In the genomic region with DNA sequence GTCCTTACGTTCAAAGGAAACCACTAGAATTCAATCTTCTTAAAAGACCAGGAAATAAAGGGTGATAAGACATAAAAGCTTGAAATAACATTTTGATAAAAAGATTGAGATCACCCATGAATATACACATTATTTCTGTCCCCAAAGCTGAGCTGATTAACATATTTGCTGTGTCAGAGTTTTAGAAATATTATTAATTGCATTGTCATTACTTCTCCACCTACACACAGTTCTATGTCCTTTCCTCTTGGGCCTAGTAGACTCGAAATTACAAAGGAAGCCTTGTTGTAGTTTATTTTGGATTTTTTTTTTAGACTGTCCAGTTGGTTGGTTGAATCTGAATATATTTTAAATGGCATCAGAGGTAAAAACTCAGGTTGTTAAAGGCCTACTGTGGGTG, we compare ENCODE assay signal across 17 cellular contexts.
DNase-seq lines count a peak whose midpoint lies in the region; ATAC-seq, FAIRE-seq and TF ChIP-seq lines count a peak whose summit lies in the region.
"Had no signal": no experiment of that assay in that cellular context is flagged by ENCODE, and none has a peak within 500 bp of the region (broad histone marks: within the 10 kb centered on the region; RNA-seq: fewer than 3 reads in every experiment).

No MANE protein-coding gene starts in this region.

- WGBS in HepG2 (ENCODE audit: low lambda C conversion rate): 7% methylated on average over 2 of the region's 2 CpGs
- 65% methylated on average over 2 of the region's 2 CpGs for WGBS in right lobe of liver (ENCODE audit: insufficient coverage, low coverage, low lambda C conversion rate, missing lambda C conversion rate)
- WGBS in stomach, 5 donors: 23 to 53% (median 28%) methylated on average over 2 of the region's 2 CpGs
- 30 to 36% methylated on average over 2 of the region's 2 CpGs for WGBS in tibial nerve, 2 donors

- H2AFZ ChIP-seq in HepG2 (ENCODE audit: low read length): no peak overlapping the region
- no peak overlapping the region for H2AFZ ChIP-seq in endothelial cell of umbilical vein (ENCODE audit: low read depth, low read length)
- H2AFZ ChIP-seq: GM23248 had no signal

- no peak for TF ChIP-seq EP300 in HepG2 (IDR thresholded peaks at IDR 0.05; ENCODE audit: low read depth in 2 of 2, low read length in 2 of 2)
- TF ChIP-seq EP300 in HepG2 (CRISPR knock-in tag; IDR thresholded peaks at IDR 0.05; ENCODE audit: borderline replicate concordance): no peak
- TF ChIP-seq EP300 in stomach (IDR thresholded peaks at IDR 0.05): no peak
- no peak for TF ChIP-seq EP300 in tibial nerve (IDR thresholded peaks at IDR 0.05)

- TF ChIP-seq POLR2A in HepG2 (IDR thresholded peaks at IDR 0.05; ENCODE audit: insufficient read depth in 1 of 2, low read depth in 2 of 2, low read length in 2 of 2) (no peak), right lobe of liver (IDR thresholded peaks at IDR 0.05) (no peak), endothelial cell of umbilical vein (IDR thresholded peaks at IDR 0.05; ENCODE audit: low read depth, low read length) (no peak), stomach (IDR thresholded peaks at IDR 0.05) (no peak), tibial nerve (IDR thresholded peaks at IDR 0.05) (no peak)

- H3K4me1 ChIP-seq in HepG2 (ENCODE audit: insufficient read depth, low read length) (peaks cover 22% of the 10 kb centered on the region), right lobe of liver (peaks cover 0 to 21% (median 10%) of the 10 kb centered on the region in 4 donors), endothelial cell of umbilical vein (ENCODE audit: control insufficient read depth, extremely low read depth, insufficient read depth, low read length) (no peaks in the 10 kb centered on the region), stomach (peaks cover 5 to 21% (median 11%) of the 10 kb centered on the region in 4 donors), tibial nerve (peaks cover 0 to 22% (median 0%) of the 10 kb centered on the region in 4 donors)

- H3K27me3 ChIP-seq in HepG2 (ENCODE audit: control insufficient read depth in 1 of 2, insufficient read depth in 2 of 2, low read length in 2 of 2) (peaks cover 0 to 5% of the 10 kb centered on the region in 2 experiments; a peak in 1 of 5 replicates), right lobe of liver (no peaks in the 10 kb centered on the region), endothelial cell of umbilical vein (ENCODE audit: control insufficient read depth in 2 of 2, insufficient read depth in 2 of 2, low read length in 2 of 2) (no peaks in the 10 kb centered on the region), stomach (no peaks in the 10 kb centered on the region), tibial nerve (no peaks in the 10 kb centered on the region)

- no TSS peak for BruUV-seq in HepG2 (replicated peaks; lab: Mats Ljungman, UMichigan)
- no TSS peak for BruUV-seq in endothelial cell of umbilical vein (replicated peaks; lab: Mats Ljungman, UMichigan)

- intact Hi-C loops in HepG2 (cut with micrococcal nuclease; ENCODE audit: unreplicated experiment): no loop called here
- intact Hi-C loops in right lobe of liver (cut with DNase I): no loop called here
- intact Hi-C loops in endothelial cell of umbilical vein (cut with micrococcal nuclease): no loop called here
- intact Hi-C loops in stomach (cut with DNase I; ENCODE audit: low total_unique reads): no loop called here

- H3K79me2 ChIP-seq in HepG2 (ENCODE audit: insufficient read depth, low read length) (no peaks in the 10 kb centered on the region), endothelial cell of umbilical vein (ENCODE audit: control insufficient read depth, insufficient read depth, low read length) (no peaks in the 10 kb centered on the region)

- H3K4me3 ChIP-seq in HepG2 (replicated peaks in 1 of 3; ENCODE audit: insufficient read depth in 1 of 3, low read depth in 2 of 3, low read length in 3 of 3): no peak overlapping the region
- no peak overlapping the region for H3K4me3 ChIP-seq in right lobe of liver
- H3K4me3 ChIP-seq in endothelial cell of umbilical vein (replicated peaks in 1 of 3; ENCODE audit: insufficient read depth in 1 of 3, low read depth in 1 of 3, low read length in 3 of 3): no peak overlapping the region
- H3K4me3 ChIP-seq in stomach: no peak overlapping the region
- no peak overlapping the region for H3K4me3 ChIP-seq in tibial nerve
- H3K4me3 ChIP-seq: GM12878, GM23248 had no signal

- CTCF ChIA-PET in HepG2 (lab: Yijun Ruan, JAX; ENCODE audit: low intra/inter-chr PET ratio, low total read pairs): interaction anchor here (2.7 kb wide), 1 partner anchor 154 kb away, joined by 30 read pairs; no protein-coding TSS in a partner anchor
- CTCF ChIA-PET in endothelial cell of umbilical vein (lab: Charles Lee): interaction anchor here (0.7 to 3.0 kb wide), 10 partner anchors 15 to 343 kb away, joined by 3 to 16 read pairs (median 6); no protein-coding TSS in a partner anchor

- H3K36me3 ChIP-seq in HepG2 (replicated peaks in 1 of 2; ENCODE audit: control insufficient read depth in 1 of 2, insufficient read depth in 2 of 2, low read length in 2 of 2): no peaks in the 10 kb centered on the region
- no peaks in the 10 kb centered on the region for H3K36me3 ChIP-seq in right lobe of liver
- no peaks in the 10 kb centered on the region for H3K36me3 ChIP-seq in endothelial cell of umbilical vein (ENCODE audit: control insufficient read depth in 2 of 2, extremely low read depth in 1 of 2, insufficient read depth in 2 of 2, low read length in 2 of 2)
- H3K36me3 ChIP-seq in stomach: peaks cover 0 to 3% (median 0%) of the 10 kb centered on the region in 4 donors
- no peaks in the 10 kb centered on the region for H3K36me3 ChIP-seq in tibial nerve

- TF ChIP-seq RAD21 in HepG2 (CRISPR knock-in tag; IDR thresholded peaks at IDR 0.05): no peak

- no peak for TF ChIP-seq CTCF in HepG2 (CRISPR knock-in tag; IDR thresholded peaks at IDR 0.05)
- TF ChIP-seq CTCF in right lobe of liver (IDR thresholded peaks at IDR 0.05): no peak
- no peak for TF ChIP-seq CTCF in endothelial cell of umbilical vein (IDR thresholded peaks at IDR 0.05; ENCODE audit: extremely low read depth in 1 of 2, insufficient read depth in 1 of 2, low read depth in 1 of 2, low read length in 2 of 2)
- TF ChIP-seq CTCF in stomach (IDR thresholded peaks at IDR 0.05): no peak
- TF ChIP-seq CTCF in omental fat pad (IDR thresholded peaks at IDR 0.05): no peak
- TF ChIP-seq CTCF in tibial nerve (IDR thresholded peaks at IDR 0.05): no peak

- H3K9me3 ChIP-seq in HepG2 (ENCODE audit: low read length): no peaks in the 10 kb centered on the region
- H3K9me3 ChIP-seq in right lobe of liver: no peaks in the 10 kb centered on the region
- no peaks in the 10 kb centered on the region for H3K9me3 ChIP-seq in endothelial cell of umbilical vein (replicated peaks; ENCODE audit: control insufficient read depth, insufficient read depth, low read length)
- H3K9me3 ChIP-seq in stomach: no peaks in the 10 kb centered on the region
- H3K9me3 ChIP-seq in tibial nerve: no peaks in the 10 kb centered on the region

- H3K27ac ChIP-seq in HepG2 (ENCODE audit: extremely low read length, insufficient read depth, low read length): no peak overlapping the region
- H3K27ac ChIP-seq in right lobe of liver: no peak overlapping the region
- H3K27ac ChIP-seq in endothelial cell of umbilical vein (ENCODE audit: insufficient read depth, low read depth, low read length): no peak overlapping the region
- peak overlapping the region in 4 of 5 donors; percentile 17 to 60 (median 38) for H3K27ac ChIP-seq in stomach
- peak overlapping the region in 1 of 4 donors; percentile 58 for H3K27ac ChIP-seq in tibial nerve
- H3K27ac ChIP-seq: GM23248, HL-60 had no signal

- DNase-seq in HepG2 (ENCODE audit: low spot score) (no peak), right lobe of liver (no peak), endothelial cell of umbilical vein (ENCODE audit: low read depth, low spot score) (no peak), stomach (no peak), omental fat pad (ENCODE audit: low spot score) (no peak), tibial nerve (ENCODE audit: low spot score in 2 of 2) (no peak), HUDEP-2 (lab: John Stamatoyannopoulos, UW; ENCODE audit: unreplicated experiment in 76 of 76) (no peak)
- DNase-seq in stimulated activated CD8-positive, alpha-beta memory T cell treated with anti-CD3 and anti-CD28 coated beads, Interleukin-4, amount 100 ng/mL, for 48 hours: no peak
- DNase-seq: C1 segment of cervical spinal cord; CD4-positive, alpha-beta T cell; DMS79; GM23248 had no signal

- H3K4me2 ChIP-seq in HepG2 (ENCODE audit: low read depth, low read length) (no peak overlapping the region), endothelial cell of umbilical vein (ENCODE audit: insufficient read depth, low read length) (no peak overlapping the region)

- ATAC-seq in HepG2: no peak
- ATAC-seq in right lobe of liver: no peak
- ATAC-seq in omental fat pad (ENCODE audit: low FRiP score): no peak
- ATAC-seq: GM12878, HCT116 had no signal

- in situ Hi-C loops in HepG2 (cut with HindIII; ENCODE audit: extremely low pct_ligation_motif_present, low pct_unique_long_range_greater_than_20kb): no loop called here

- no peak overlapping the region for H3K9ac ChIP-seq in HepG2 (ENCODE audit: insufficient read depth, low read depth, low read length)
- H3K9ac ChIP-seq in endothelial cell of umbilical vein (replicated peaks; ENCODE audit: extremely low read depth, insufficient read depth, low read length): no peak overlapping the region
- H3K9ac ChIP-seq: GM23248 had no signal

- POLR2A ChIA-PET in HepG2 (lab: Yijun Ruan, JAX): no interaction called here
- POLR2A ChIA-PET in endothelial cell of umbilical vein (lab: Charles Lee): no interaction called here

- no peaks in the 10 kb centered on the region for H3K9me1 ChIP-seq in endothelial cell of umbilical vein (replicated peaks; ENCODE audit: control insufficient read depth, extremely low read depth, insufficient read depth, low read length)

- H4K20me1 ChIP-seq in HepG2 (ENCODE audit: insufficient read depth, low read length) (no peaks in the 10 kb centered on the region), endothelial cell of umbilical vein (replicated peaks; ENCODE audit: control insufficient read depth, extremely low read depth, insufficient read depth, low read length) (no peaks in the 10 kb centered on the region)

- no peak for FAIRE-seq in HepG2 (lab: Jason Lieb, UNC)
- FAIRE-seq in endothelial cell of umbilical vein (lab: Jason Lieb, UNC): peak; percentile 31
- FAIRE-seq: GM12878, GM18507, H54 had no signal

- dilution Hi-C loops in endothelial cell of umbilical vein (cut with MboI; ENCODE audit: extremely low pct_ligation_motif_present, low sequenced_read_pairs): no loop called here

TF ChIP-seq in HepG2, 621 proteins besides CTCF, POLR2A, EP300 and RAD21 (continues in another document):
- TF ChIP-seq SRSF4 (IDR thresholded peaks at IDR 0.05; ENCODE audit: low read depth, low read length, poor library complexity, severe bottlenecking): no peak
- TF ChIP-seq DMAP1 (CRISPR knock-in tag; IDR thresholded peaks at IDR 0.05): no peak

TF ChIP-seq in endothelial cell of umbilical vein, 7 proteins besides CTCF, POLR2A, EP300 and RAD21 (continues in another document):
- no peak for TF ChIP-seq GATA2 (IDR thresholded peaks at IDR 0.05; ENCODE audit: insufficient read depth, insufficient read length, low read depth, low read length)
- TF ChIP-seq, protein P1, sequence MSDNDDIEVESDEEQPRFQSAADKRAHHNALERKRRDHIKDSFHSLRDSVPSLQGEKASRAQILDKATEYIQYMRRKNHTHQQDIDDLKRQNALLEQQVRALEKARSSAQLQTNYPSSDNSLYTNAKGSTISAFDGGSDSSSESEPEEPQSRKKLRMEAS (IDR thresholded peaks at IDR 0.05; ENCODE audit: insufficient read depth, insufficient read length): no peak

Comparison
In these comparisons a context has a peak if more than half of its experiments do, and no peak if none do; other contexts are left out.
1. H3K27ac ChIP-seq: peak in stomach (4 of 5); none in HepG2 (single experiment), right lobe of liver (0 of 3) and endothelial cell of umbilical vein (single experiment).